ENCODE assay signal across 14 cellular contexts in the genomic region with DNA sequence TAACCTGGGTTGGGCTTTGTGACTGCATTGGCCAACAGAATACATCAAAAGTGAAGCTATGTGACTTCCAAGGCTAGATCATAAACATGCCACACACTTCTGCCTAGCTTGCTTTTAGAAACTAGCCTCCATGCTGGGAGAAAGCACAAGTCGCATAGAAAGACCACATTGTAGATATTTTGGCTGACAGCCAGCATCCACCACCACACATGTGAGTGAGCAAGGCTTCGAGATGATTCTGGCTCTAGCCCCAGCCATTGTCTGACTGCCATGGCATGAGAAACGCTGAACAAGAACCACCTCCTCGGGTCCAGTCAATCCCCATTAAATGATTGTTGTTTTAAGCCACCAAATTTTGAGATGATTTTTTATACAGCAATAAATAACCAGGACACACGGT. TPM values are rescaled to one million over a fixed set of nuclear protein-coding genes. Genes with fewer than 3 reads are reported as not detected.
A peak's percentile ranks its signal among the peaks of the same experiment; 100 is the strongest.
DNase-seq lines count a peak whose midpoint lies in the region; ATAC-seq and TF ChIP-seq lines count a peak whose summit lies in the region.
"Had no signal": no experiment of that assay in that cellular context is flagged by ENCODE, and none has a peak within 500 bp of the region (broad histone marks: within the 10 kb centered on the region; RNA-seq: fewer than 3 reads in every experiment).

No MANE protein-coding gene starts in this region.

- no peak for ATAC-seq in GM21576 (IDR thresholded peaks at IDR 0.05; ENCODE audit: unreplicated experiment)
- ATAC-seq: gastroesophageal sphincter, left ventricle myocardium superior had no signal

- POLR2A ChIA-PET in MCF 10A (lab: Yijun Ruan, JAX) = no interaction called here

- intact Hi-C loops in MCF 10A (cut with micrococcal nuclease) = no loop called here

- peaks cover 6% of the 10 kb centered on the region for H3K36me3 Mint-ChIP-seq in MCF 10A (ENCODE audit: insufficient read depth, unreplicated experiment)
- H3K36me3 Mint-ChIP-seq: activated naive CD8-positive, alpha-beta T cell treated with anti-CD3 and anti-CD28 coated beads, Interleukin-2, amount 10 ng/mL, durations not matched to agents 7 days and 5 days had no signal

- no peaks in the 10 kb centered on the region for H3K9me3 Mint-ChIP-seq in MCF 10A (ENCODE audit: unreplicated experiment)
- H3K9me3 Mint-ChIP-seq: activated naive CD8-positive, alpha-beta T cell treated with anti-CD3 and anti-CD28 coated beads, Interleukin-2, amount 10 ng/mL, durations not matched to agents 7 days and 5 days had no signal

- DNase-seq in NCI-H1417 (lab: John Stamatoyannopoulos, UW) (peak in 2 of 3 experiments; percentile 28 to 38), NCI-H1417 treated with DMSO at 0.1 percent for 48 hours (lab: John Stamatoyannopoulos, UW) (no peak), NCI-H1105 treated with DMSO at 0.1 percent for 48 hours (lab: John Stamatoyannopoulos, UW) (peak; percentile 17), MCF 10A (ENCODE audit: unreplicated experiment) (peak; percentile 25), myocyte (ENCODE audit: low read depth) (peak; percentile 90), hepatic stellate cell (ENCODE audit: low spot score) (no peak), NOMO-1 treated with dmso at 0.1 percent for 144 hours (lab: John Stamatoyannopoulos, UW; ENCODE audit: unreplicated experiment) (no peak)
- DNase-seq: activated CD8-positive, alpha-beta memory T cell treated with anti-CD3 and anti-CD28 coated beads, Interleukin-2, amount 50 U/mL, for 4 hours; activated naive CD8-positive, alpha-beta T cell treated with anti-CD3 and anti-CD28 coated beads, Interleukin-2, amount 10 ng/mL, durations not matched to agents 7 days and 5 days; left ventricle myocardium superior; NCI-H1436; WERI-Rb-1 had no signal

- no peak overlapping the region for H3K27ac Mint-ChIP-seq in MCF 10A (ENCODE audit: low read depth, unreplicated experiment)
- H3K27ac Mint-ChIP-seq: activated naive CD8-positive, alpha-beta T cell treated with anti-CD3 and anti-CD28 coated beads, Interleukin-2, amount 10 ng/mL, durations not matched to agents 7 days and 5 days had no signal

- CTCF ChIA-PET in MCF 10A (lab: Yijun Ruan, JAX) = interaction anchor here (0.5 kb wide), 1 partner anchor 285 kb away, joined by 6 read pairs; no protein-coding TSS in a partner anchor

- H3K27me3 Mint-ChIP-seq in MCF 10A (ENCODE audit: insufficient read depth, unreplicated experiment) = no peaks in the 10 kb centered on the region

- H3K4me1 Mint-ChIP-seq in MCF 10A (ENCODE audit: insufficient read depth, unreplicated experiment) = peaks cover 22% of the 10 kb centered on the region

- no peak for TF ChIP-seq CTCF in MCF 10A (IDR thresholded peaks at IDR 0.05; ENCODE audit: unreplicated experiment)

- no peak overlapping the region for H3K4me3 Mint-ChIP-seq in MCF 10A (ENCODE audit: unreplicated experiment)
- H3K4me3 Mint-ChIP-seq: activated naive CD8-positive, alpha-beta T cell treated with anti-CD3 and anti-CD28 coated beads, Interleukin-2, amount 10 ng/mL, durations not matched to agents 7 days and 5 days had no signal

- BruUV-seq in MCF 10A (replicated peaks; lab: Mats Ljungman, UMichigan) = no TSS peak

RNA-seq across cellular contexts. Expression of a gene that starts 45.6 kb away (rescaled TPM):
- 486 and 604 TPM in 2 replicates for total RNA-seq in MCF 10A (2022)
- 357 and 483 TPM in 2 replicates for total RNA-seq in myocyte
- polyA plus RNA-seq in myocyte (2012) = 583 TPM

Comparison
In these comparisons a context has a peak if more than half of its experiments do, and no peak if none do; other contexts are left out.
1. DNase-seq: peak in NCI-H1417 (2 of 3), NCI-H1105 treated with DMSO at 0.1 percent for 48 hours (single experiment), MCF 10A (single experiment) and myocyte (single experiment); none in NCI-H1417 treated with DMSO at 0.1 percent for 48 hours (single experiment), hepatic stellate cell (single experiment) and NOMO-1 treated with dmso at 0.1 percent for 144 hours (single experiment).